ENCODE assay signal across 8 cellular contexts in the genomic region with DNA sequence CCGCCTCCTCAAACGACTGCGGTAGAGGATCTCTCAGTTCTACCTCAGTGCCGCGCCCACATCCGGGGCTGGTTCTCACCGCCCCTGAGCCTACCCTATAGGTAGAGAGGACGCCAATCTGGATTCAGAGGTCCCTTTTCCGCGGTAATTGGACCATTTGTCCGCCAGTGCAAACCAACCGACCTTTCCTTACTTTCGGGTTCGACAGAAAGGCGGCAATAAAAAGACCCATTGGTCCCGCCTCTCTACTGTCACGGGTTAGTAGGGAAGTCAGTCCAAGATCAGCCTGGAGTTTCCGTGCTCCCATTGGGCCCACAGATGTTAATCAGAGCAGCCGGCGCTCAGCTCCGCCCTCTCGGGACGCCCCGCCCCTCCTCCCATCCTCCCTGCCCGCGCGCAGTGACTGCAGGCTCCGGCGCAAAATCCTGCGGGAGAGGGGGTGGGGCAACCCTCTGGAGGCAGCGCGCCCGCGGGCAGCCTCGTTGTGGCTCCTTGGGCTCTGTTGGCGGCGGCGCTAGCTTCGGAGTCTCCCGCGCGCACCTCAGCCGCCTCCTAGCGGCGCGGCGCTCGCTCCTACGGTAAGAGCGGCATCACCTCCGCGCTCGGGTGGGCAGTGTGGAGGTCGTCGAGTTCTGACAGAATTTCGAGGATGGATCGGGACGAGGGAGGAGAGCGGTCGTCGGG. TPM values are rescaled to one million over a fixed set of nuclear protein-coding genes. Genes with fewer than 3 reads are reported as not detected.
A peak's percentile ranks its signal among the peaks of the same experiment; 100 is the strongest.
DNase-seq lines count a peak whose midpoint lies in the region; ATAC-seq, FAIRE-seq and TF ChIP-seq lines count a peak whose summit lies in the region.

A gene (plus strand): TSS at position 380 of the 684 bp plus-strand sequence.
A gene with protein sequence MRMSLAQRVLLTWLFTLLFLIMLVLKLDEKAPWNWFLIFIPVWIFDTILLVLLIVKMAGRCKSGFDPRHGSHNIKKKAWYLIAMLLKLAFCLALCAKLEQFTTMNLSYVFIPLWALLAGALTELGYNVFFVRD (minus strand): TSS at position 41 of the 684 bp plus-strand sequence. CDS start 4,061 bp downstream, outside the sequence.

- intact Hi-C loops in kidney (cut with DNase I), result no loop called here

- CTCF ChIA-PET in BJ (lab: Yijun Ruan, JAX), result interaction anchor here (0.6 to 1.5 kb wide), 9 partner anchors 12 to 147 kb away, joined by 3 to 5 read pairs (median 3); no protein-coding TSS in a partner anchor

- POLR2A ChIA-PET in BJ (lab: Charles Lee), result interaction anchor here (0.5 kb wide), 1 partner anchor 284 kb away, joined by 6 read pairs; no protein-coding TSS in a partner anchor

- ATAC-seq in HG03442 (IDR thresholded peaks at IDR 0.05; ENCODE audit: unreplicated experiment), result peak; percentile 91

- H3K4me3 ChIP-seq in BJ (ENCODE audit: low read depth, low read length) (peak within 1 kb of the TSS; percentile 94), choroid plexus epithelial cell (ENCODE audit: low read depth, low read length) (peak within 1 kb of the TSS; percentile 86), kidney (ENCODE audit: low read length in 2 of 2) (peak within 1 kb of the TSS; percentile 87 to 94)

- H3K9me3 ChIP-seq in kidney (ENCODE audit: control insufficient read depth in 1 of 2, low read length in 2 of 2), result no peaks in the 10 kb centered on the region

- peaks cover 6 to 16% of the 10 kb centered on the region in 2 donors for H3K4me1 ChIP-seq in kidney (ENCODE audit: control insufficient read depth in 1 of 2, insufficient read depth in 1 of 2, low read depth in 1 of 2, low read length in 2 of 2)

- H3K27me3 ChIP-seq in BJ (ENCODE audit: control insufficient read depth, insufficient read depth, low read length), result no peaks in the 10 kb centered on the region

- TF ChIP-seq CTCF in BJ (IDR thresholded peaks at IDR 0.05; ENCODE audit: insufficient read depth, low read depth, low read length) (peak; percentile 63), choroid plexus epithelial cell (conservative IDR thresholded peaks at IDR 0.05; ENCODE audit: low read depth, low read length) (peak; percentile 64), kidney (IDR thresholded peaks at IDR 0.05; ENCODE audit: borderline replicate concordance, extremely low read depth, insufficient read depth) (peak; percentile 47)

- peak within 1 kb of the TSS; percentile 94 for H3K9ac ChIP-seq in kidney (ENCODE audit: low read length in 2 of 2)

- DNase-seq in BJ (ENCODE audit: low read depth), result peak; percentile 99
- DNase-seq in GM19238 (ENCODE audit: insufficient read length, low spot score), result peak; percentile 71
- DNase-seq in NCI-H510A treated with DMSO at 0.1 percent for 48 hours (lab: John Stamatoyannopoulos, UW), result peak; percentile 90
- DNase-seq in activated CD4-positive, alpha-beta T cell treated with anti-CD3 and anti-CD28 coated beads for 24 hours (ENCODE audit: low read depth in 2 of 2), result peak; percentile 84 to 91
- peak; percentile 100 for DNase-seq in choroid plexus epithelial cell (ENCODE audit: low read depth)
- peak; percentile 99 for DNase-seq in kidney
- peak; percentile 96 for DNase-seq in stimulated activated CD4-positive, alpha-beta T cell treated with anti-CD3 and anti-CD28 coated beads, Interleukin-15, amount 100 ng/mL, for 24 hours

- peak within 1 kb of the TSS; percentile 94 for H3K27ac ChIP-seq in kidney (ENCODE audit: low read depth in 2 of 2, low read length in 2 of 2)

- H3K36me3 ChIP-seq in BJ (ENCODE audit: control insufficient read depth, insufficient read depth, low read length), result no peaks in the 10 kb centered on the region
- no peaks in the 10 kb centered on the region for H3K36me3 ChIP-seq in kidney (ENCODE audit: control insufficient read depth in 1 of 2, insufficient read depth in 2 of 2, low read length in 2 of 2)

- peak; percentile 98 for FAIRE-seq in kidney (lab: Jason Lieb, UNC)

RNA-seq across cellular contexts. Expression of the first gene that starts in this region (rescaled TPM):
- polyA plus RNA-seq in BJ (2011; rRNA removed), result 27.8 and 45.8 TPM in 2 replicates
- polyA minus RNA-seq in BJ (2011; rRNA and poly(A)+ RNA removed), result 14.7 and 25.0 TPM in 2 replicates
- total RNA-seq in kidney, result 13.8 TPM
- 6.0 TPM for polyA plus RNA-seq in kidney (ENCODE audit: insufficient read depth, low read depth, low replicate concordance)

RNA-seq across cellular contexts. Expression of the second gene that starts in this region (rescaled TPM):
- polyA plus RNA-seq in BJ (2011; rRNA removed) (17.9 and 31.4 TPM in 2 replicates), kidney (ENCODE audit: insufficient read depth, low read depth, low replicate concordance) (32.4 TPM)
- 5.9 and 6.2 TPM in 2 replicates for polyA minus RNA-seq in BJ (2011; rRNA and poly(A)+ RNA removed)
- 11.9 TPM for total RNA-seq in kidney

Comparison
In these comparisons a context has a peak if more than half of its experiments do, and no peak if none do; other contexts are left out.
1. Peak in every context shown above with its lines: DNase-seq, ATAC-seq, H3K4me3 ChIP-seq and H3K27ac ChIP-seq.